17 cellular contexts compared by ENCODE assay signal in the genomic region with DNA sequence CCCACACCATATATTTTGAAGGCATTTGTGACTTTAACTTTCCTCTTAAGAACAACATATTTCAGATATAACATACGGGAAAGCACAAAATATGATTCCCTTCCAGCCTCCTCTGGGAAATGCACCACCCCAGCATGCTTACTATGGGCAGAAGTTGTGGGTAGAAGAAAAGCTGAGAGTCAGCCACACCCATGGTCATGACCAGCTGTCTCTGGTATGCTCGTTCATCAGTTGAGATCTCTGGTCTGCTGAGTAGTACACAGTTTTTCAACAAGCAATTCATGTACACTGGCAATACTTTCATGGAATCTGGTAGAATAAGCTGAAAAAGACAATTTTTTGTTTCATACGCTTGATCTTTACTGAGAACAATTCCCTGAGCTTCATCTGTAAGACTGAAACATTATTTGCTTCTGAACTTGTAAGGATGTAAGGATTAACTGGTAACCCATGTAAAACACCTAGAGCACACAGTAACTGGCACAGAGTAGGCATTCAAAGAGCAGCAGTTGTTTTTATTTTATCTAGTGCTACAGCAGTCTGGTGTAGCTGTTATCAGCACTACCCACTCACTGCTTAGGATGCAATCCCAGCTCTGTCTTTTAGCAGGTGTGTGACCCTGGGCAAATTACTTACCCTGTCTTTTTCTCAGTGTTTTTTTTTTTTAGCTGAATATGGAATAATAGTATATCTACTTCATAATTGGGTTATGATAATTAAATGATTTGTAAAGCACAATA. TPM values are rescaled to one million over a fixed set of nuclear protein-coding genes. Genes with fewer than 3 reads are reported as not detected.
DNase-seq lines count a peak whose midpoint lies in the region; TF ChIP-seq lines count a peak whose summit lies in the region.
"Had no signal": no experiment of that assay in that cellular context is flagged by ENCODE, and none has a peak within 500 bp of the region (broad histone marks: within the 10 kb centered on the region; RNA-seq: fewer than 3 reads in every experiment).

No MANE protein-coding gene starts in this region.

- no peak overlapping the region for H4K8ac ChIP-seq in mesenchymal stem cell (ENCODE audit: low read length)

- H4K91ac ChIP-seq in mesenchymal stem cell (ENCODE audit: low read length), result no peak overlapping the region

- no peak overlapping the region for H3K14ac ChIP-seq in mesenchymal stem cell (ENCODE audit: low read length in 2 of 2)

- DNase-seq in AG09319 (ENCODE audit: extremely low read depth, low read depth), result peak; percentile 16
- peak in 71 of 76 experiments; percentile 1 to 85 (median 38) for DNase-seq in HUDEP-2 (lab: John Stamatoyannopoulos, UW; ENCODE audit: unreplicated experiment in 76 of 76)
- peak; percentile 63 for DNase-seq in choroid plexus epithelial cell (ENCODE audit: low read depth)
- DNase-seq in mesenchymal stem cell, result peak; percentile 47
- no peak for DNase-seq in NCI-H2196 treated with DMSO at 0.1 percent for 48 hours (lab: John Stamatoyannopoulos, UW; ENCODE audit: unreplicated experiment)
- no peak for DNase-seq in posterior vena cava (ENCODE audit: low spot score)
- DNase-seq in DMS114 treated with DMSO at 0.1 percent for 48 hours (lab: John Stamatoyannopoulos, UW; ENCODE audit: unreplicated experiment), result no peak
- DNase-seq in NCI-H2227 treated with DMSO at 0.1 percent for 48 hours (lab: John Stamatoyannopoulos, UW), result no peak
- DNase-seq: DMS79, KBM-7, kidney, NCI-H1417, SHP77 treated with DMSO at 0.1 percent for 48 hours, stomach, T1000 had no signal

- H2BK120ac ChIP-seq in mesenchymal stem cell (ENCODE audit: low read depth, low read length), result no peak overlapping the region

- no peak overlapping the region for H3K4ac ChIP-seq in mesenchymal stem cell (ENCODE audit: low read depth in 1 of 2, low read length in 2 of 2)

- H3K18ac ChIP-seq in mesenchymal stem cell (ENCODE audit: low read depth in 1 of 2, low read length in 2 of 2), result no peak overlapping the region

- no peak overlapping the region for H3K23ac ChIP-seq in mesenchymal stem cell (ENCODE audit: low read length in 2 of 2)

- H3K9me3 ChIP-seq in mesenchymal stem cell (ENCODE audit: control insufficient read depth, low read length), result no peaks in the 10 kb centered on the region
- H3K9me3 ChIP-seq: stomach, vagina had no signal

- no peak overlapping the region for H2BK12ac ChIP-seq in mesenchymal stem cell (ENCODE audit: low read length in 2 of 2)

- H2BK5ac ChIP-seq in mesenchymal stem cell (ENCODE audit: low read depth, low read length, poor library complexity, severe bottlenecking), result no peak overlapping the region

- H3K79me1 ChIP-seq in mesenchymal stem cell (replicated peaks; ENCODE audit: low read length, poor library complexity, severe bottlenecking), result peaks cover 17% of the 10 kb centered on the region

- intact Hi-C loops in posterior vena cava (cut with DNase I), result no loop called here

- 47% methylated on average over 3 of the region's 3 CpGs for WGBS in mesenchymal stem cell

- no peaks in the 10 kb centered on the region for H3K4me1 ChIP-seq in mesenchymal stem cell (ENCODE audit: control insufficient read depth, insufficient read depth, low read depth, low read length)
- H3K4me1 ChIP-seq: vagina had no signal

- no peak overlapping the region for H2AK5ac ChIP-seq in mesenchymal stem cell (ENCODE audit: low read length, severe bottlenecking)

- no peak overlapping the region for H2BK15ac ChIP-seq in mesenchymal stem cell (ENCODE audit: low read depth, poor library complexity, severe bottlenecking)

- peaks cover 18 to 96% of the 10 kb centered on the region in 2 experiments for H3K36me3 ChIP-seq in mesenchymal stem cell (ENCODE audit: control insufficient read depth in 1 of 2, insufficient read depth in 2 of 2, low read depth in 1 of 2, low read length in 2 of 2)

- TF ChIP-seq CTCF in AG09319 (IDR thresholded peaks at IDR 0.05; ENCODE audit: low read depth, low read length), result no peak
- TF ChIP-seq CTCF in choroid plexus epithelial cell (conservative IDR thresholded peaks at IDR 0.05; ENCODE audit: low read depth, low read length), result no peak

- peak overlapping the region; percentile 58 for H3K9ac ChIP-seq in mesenchymal stem cell (ENCODE audit: low read length)

- no peak overlapping the region for H2AFZ ChIP-seq in mesenchymal stem cell (ENCODE audit: low read depth, low read length)

- no peak overlapping the region for H3K4me2 ChIP-seq in mesenchymal stem cell (ENCODE audit: low read length, poor library complexity, severe bottlenecking)

- H3K27ac ChIP-seq in mesenchymal stem cell (ENCODE audit: low read length, poor library complexity, severe bottlenecking), result peak overlapping the region; percentile 4
- H3K27ac ChIP-seq: C4-2B, vagina had no signal

- H3K4me3 ChIP-seq in choroid plexus epithelial cell (ENCODE audit: low read depth, low read length) (no peak overlapping the region), mesenchymal stem cell (ENCODE audit: insufficient read depth in 1 of 2, low read depth in 1 of 2, low read length in 2 of 2) (no peak overlapping the region)
- H3K4me3 ChIP-seq: stomach, vagina had no signal

- H3K27me3 ChIP-seq in mesenchymal stem cell (ENCODE audit: control insufficient read depth in 1 of 2, insufficient read depth in 1 of 2, low read length in 2 of 2), result no peaks in the 10 kb centered on the region
- H3K27me3 ChIP-seq: stomach, vagina had no signal

RNA-seq across cellular contexts. Expression of gene METTL14, which starts 47.6 kb away (rescaled TPM):
- 15.1 TPM for polyA plus RNA-seq in mesenchymal stem cell (2013, experiment 1 of 2)
- 18.2 TPM for polyA plus RNA-seq in mesenchymal stem cell (2013, experiment 2 of 2)
- 10 to 100 TPM; 43.6 to 44.8 TPM for total RNA-seq in posterior vena cava

Comparison
In these comparisons a context has a peak if more than half of its experiments do, and no peak if none do; other contexts are left out.
1. DNase-seq: peak in AG09319 (single experiment), HUDEP-2 (71 of 76), choroid plexus epithelial cell (single experiment) and mesenchymal stem cell (single experiment); none in NCI-H2196 treated with DMSO at 0.1 percent for 48 hours (single experiment), posterior vena cava (single experiment), DMS114 treated with DMSO at 0.1 percent for 48 hours (single experiment) and NCI-H2227 treated with DMSO at 0.1 percent for 48 hours (single experiment).